Comparison of ENCODE assay signal across 28 cellular contexts in the genomic region with DNA sequence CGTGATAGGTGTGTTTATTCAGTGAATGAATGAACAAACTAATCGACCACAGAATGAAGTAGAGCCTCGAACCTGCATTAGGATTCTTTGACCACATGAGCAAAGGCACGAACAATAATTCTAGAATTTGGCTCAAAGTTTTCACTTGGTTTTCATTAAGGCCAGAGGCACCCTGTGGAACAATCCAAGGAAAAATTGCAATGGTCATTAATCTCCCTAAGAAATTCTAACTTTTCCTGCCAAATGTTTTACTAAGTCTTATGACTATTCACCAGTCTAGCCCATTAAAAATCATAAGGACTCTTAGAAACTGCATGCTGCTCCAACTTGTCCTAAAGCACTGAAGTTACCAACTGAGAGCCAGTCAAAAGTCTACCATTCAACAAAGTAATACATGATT.
"Had no signal": no experiment of that assay in that cellular context is flagged by ENCODE, and none has a peak within 500 bp of the region (broad histone marks: within the 10 kb centered on the region; RNA-seq: fewer than 3 reads in every experiment).

No MANE protein-coding gene starts in this region.

- H3K4me1 ChIP-seq: colonic mucosa, esophagus squamous epithelium, gastrocnemius medialis, heart right ventricle, left lung, lower lobe of right lung had no signal

- H3K27me3 Mint-ChIP-seq: dendritic cell treated with granulocyte-macrophage colony-stimulating factor and Interleukin-4, amounts not matched to agents 40 ng/mL and 50 ng/mL, for 4 days; effector memory CD8-positive, alpha-beta T cell; naive B cell had no signal

- H3K4me1 Mint-ChIP-seq: naive B cell had no signal

- FAIRE-seq: endometrium, islet of Langerhans, keratinocyte had no signal

- H3K27ac Mint-ChIP-seq: dendritic cell treated with granulocyte-macrophage colony-stimulating factor and Interleukin-4, amounts not matched to agents 40 ng/mL and 50 ng/mL, for 4 days; effector memory CD8-positive, alpha-beta T cell; endodermal cell; mesothelial cell of epicardium had no signal

- H3K9me3 ChIP-seq: colonic mucosa, esophagus squamous epithelium, gastrocnemius medialis, lower lobe of right lung, mucosa of descending colon had no signal

- H3K36me3 Mint-ChIP-seq: mesothelial cell of epicardium, naive B cell had no signal

- H3K36me3 ChIP-seq: colonic mucosa, esophagus squamous epithelium, gastrocnemius medialis, heart right ventricle, left lung, lower lobe of right lung had no signal

- DNase-seq: colonic mucosa; cortex of kidney; effector CD8-positive, alpha-beta T cell; effector memory CD8-positive, alpha-beta T cell; endodermal cell; erythroblast; esophagus squamous epithelium; foreskin fibroblast; foreskin melanocyte; gastrocnemius medialis; glutamatergic neuron; head of caudate nucleus; heart right ventricle; hippocampal formation; left cardiac atrium; left lung; left ventricle myocardium superior; lower lobe of right lung; mesenchymal stem cell; mucosa of descending colon; naive B cell had no signal

- H3K4me3 ChIP-seq: colonic mucosa, esophagus squamous epithelium, gastrocnemius medialis, heart right ventricle, left lung, lower lobe of right lung, mucosa of descending colon had no signal

- ATAC-seq: effector memory CD8-positive, alpha-beta T cell; esophagus mucosa; gastrocnemius medialis; heart right ventricle; left cardiac atrium; left lung; left ventricle myocardium superior; lower lobe of right lung; mucosa of descending colon had no signal

- H3K27me3 ChIP-seq: colonic mucosa, esophagus squamous epithelium, gastrocnemius medialis, heart right ventricle, left lung had no signal

- H3K4me3 Mint-ChIP-seq: dendritic cell treated with granulocyte-macrophage colony-stimulating factor and Interleukin-4, amounts not matched to agents 40 ng/mL and 50 ng/mL, for 4 days; effector memory CD8-positive, alpha-beta T cell; endodermal cell; mesothelial cell of epicardium; naive B cell had no signal

- H3K27ac ChIP-seq: colonic mucosa, epithelial cell of prostate, esophagus squamous epithelium, gastrocnemius medialis, heart right ventricle, left lung, lower lobe of right lung had no signal
